ENCODE assay signal across 14 cellular contexts in genomic region chr16:24856871-24857270, GRCh38. TPM values are rescaled to one million over a fixed set of nuclear protein-coding genes. Genes with fewer than 3 reads are reported as not detected.
DNase-seq lines count a peak whose midpoint lies in the region; ATAC-seq and TF ChIP-seq lines count a peak whose summit lies in the region.
"Not testable (repeated sequence)": the region's sequence is repeated elsewhere in the genome, so short reads cannot be mapped to it uniquely, and the experiment has no call there.
"Had no signal": no experiment of that assay in that cellular context is flagged by ENCODE, and none has a peak within 500 bp of the region (broad histone marks: within the 10 kb centered on the region; RNA-seq: fewer than 3 reads in every experiment).

No MANE protein-coding gene starts in this region.

- H3K4me2 ChIP-seq in IMR-90 (ENCODE audit: low read depth, low read length) = not testable (repeated sequence)

- in situ Hi-C loops in IMR-90 (cut with MboI; ENCODE audit: low sequenced_read_pairs) = loop anchor here (5.0 kb wide), 1 partner anchor 50 kb away; no protein-coding TSS in a partner anchor

- not testable (repeated sequence) for TF ChIP-seq RAD21 in IMR-90 (IDR thresholded peaks at IDR 0.05; ENCODE audit: low read length)

- intact Hi-C loops in IMR-90 (cut with micrococcal nuclease) = loop anchor here (5.0 kb wide), 2 partner anchors 45 to 175 kb away; no protein-coding TSS in a partner anchor
- intact Hi-C loops in posterior vena cava (cut with DNase I); sigmoid colon (cut with DNase I): not testable (repeated sequence)

- peak overlapping the region; percentile 10 for H2AFZ ChIP-seq in IMR-90 (replicated peaks; ENCODE audit: low read length, poor library complexity)

- 40% methylated on average over 3 of the region's 8 CpGs; no CpG with 5 or more reads in 1 of the 2 experiments for WGBS in IMR-90 (ENCODE audit: extremely low coverage in 2 of 2, insufficient read length in 1 of 2), 2 experiments
- WGBS in sigmoid colon, 2 donors = 85% methylated on average over 8 of the region's 8 CpGs

- CTCF ChIA-PET in IMR-90 (lab: Yijun Ruan, JAX) = interaction anchor here (0.6 kb wide), 1 partner anchor 53 kb away, joined by 5 read pairs; no protein-coding TSS in a partner anchor

- not testable (repeated sequence) for H3K4ac ChIP-seq in IMR-90 (ENCODE audit: low read depth, low read length)

- not testable (repeated sequence) for H4K5ac ChIP-seq in IMR-90 (ENCODE audit: low read depth, low read length)

- H3K18ac ChIP-seq in IMR-90 (ENCODE audit: low read depth, low read length) = not testable (repeated sequence)

- TF ChIP-seq POLR2A in IMR-90 (IDR thresholded peaks at IDR 0.05; ENCODE audit: low read depth, low read length); sigmoid colon (IDR thresholded peaks at IDR 0.05): not testable (repeated sequence)

- not testable (repeated sequence) for H3K4me1 ChIP-seq in IMR-90 (ENCODE audit: control insufficient read depth, insufficient read depth, low read length)
- H3K4me1 ChIP-seq in sigmoid colon = peaks cover 0 to 32% (median 16%) of the 10 kb centered on the region in 4 donors

- not testable (repeated sequence) for H4K91ac ChIP-seq in IMR-90 (ENCODE audit: insufficient read depth, low read depth, low read length)

- not testable (repeated sequence) for TF ChIP-seq EP300 in sigmoid colon (IDR thresholded peaks at IDR 0.05)

- POLR2A ChIA-PET in IMR-90 (lab: Charles Lee; ENCODE audit: unreplicated experiment) = not testable (repeated sequence)

- not testable (repeated sequence) for H4K8ac ChIP-seq in IMR-90 (ENCODE audit: low read depth in 2 of 2, low read length in 2 of 2)

- TF ChIP-seq CTCF in IMR-90 (conservative IDR thresholded peaks at IDR 0.05; ENCODE audit: low read depth, low read length); sigmoid colon (IDR thresholded peaks at IDR 0.05): not testable (repeated sequence)

- not testable (repeated sequence) for H2BK5ac ChIP-seq in IMR-90 (ENCODE audit: low read depth, low read length, poor library complexity, severe bottlenecking)

- not testable (repeated sequence) for H3K9ac ChIP-seq in IMR-90 (ENCODE audit: low read depth, low read length)

- dilution Hi-C loops in IMR-90 (cut with HindIII; ENCODE audit: low sequenced_read_pairs, unreplicated experiment) = not testable (repeated sequence)

- not testable (repeated sequence) for H3K4me3 ChIP-seq in IMR-90 (ENCODE audit: insufficient read depth, low read depth, low read length); sigmoid colon

- H2BK15ac ChIP-seq in IMR-90 (ENCODE audit: low read depth, low read length) = not testable (repeated sequence)

- not testable (repeated sequence) for ATAC-seq in IMR-90 (ENCODE audit: low read depth)

- H3K27ac ChIP-seq in IMR-90 (ENCODE audit: insufficient read depth, low read length); sigmoid colon: not testable (repeated sequence)
- peak overlapping the region; percentile 1 for H3K27ac ChIP-seq in substantia nigra (ENCODE audit: low read depth, low read length, poor library complexity, severe bottlenecking)

- not testable (repeated sequence) for H4K20me1 ChIP-seq in IMR-90 (ENCODE audit: insufficient read depth, low read length)

- H3K79me1 ChIP-seq in IMR-90 (ENCODE audit: low read depth in 1 of 2, low read length in 2 of 2) = not testable (repeated sequence)

- H3K56ac ChIP-seq in IMR-90 (ENCODE audit: extremely low read depth, insufficient read depth, low read length) = not testable (repeated sequence)

- H2AK9ac ChIP-seq in IMR-90 (replicated peaks; ENCODE audit: low read depth, low read length, poor library complexity) = not testable (repeated sequence)

- H3K27me3 ChIP-seq in IMR-90 (ENCODE audit: control insufficient read depth, insufficient read depth, low read length); sigmoid colon: not testable (repeated sequence)

- BruUV-seq in IMR-90 (replicated peaks; lab: Mats Ljungman, UMichigan) = not testable (repeated sequence)

- not testable (repeated sequence) for H2BK120ac ChIP-seq in IMR-90 (ENCODE audit: low read depth, low read length)

- DNase-seq in IMR-90; substantia nigra (lab: John Stamatoyannopoulos, UW): not testable (repeated sequence)
- DNase-seq in mesenteric fat pad (ENCODE audit: low spot score) = peak; percentile 49
- DNase-seq in posterior vena cava (ENCODE audit: low spot score) = peak; percentile 22
- peak; percentile 41 for DNase-seq in sigmoid colon

- H3K9me1 ChIP-seq in IMR-90 (ENCODE audit: insufficient read depth, low read length) = peaks cover 19% of the 10 kb centered on the region

- not testable (repeated sequence) for H3K14ac ChIP-seq in IMR-90 (replicated peaks; ENCODE audit: low read depth, low read length)

- not testable (repeated sequence) for H2BK20ac ChIP-seq in IMR-90 (ENCODE audit: low read depth, low read length)

- H2AK5ac ChIP-seq in IMR-90 (ENCODE audit: low read depth, low read length) = not testable (repeated sequence)

- not testable (repeated sequence) for H3K23ac ChIP-seq in IMR-90 (ENCODE audit: low read depth, low read length)

- not testable (repeated sequence) for H3K9me3 ChIP-seq in IMR-90 (ENCODE audit: control insufficient read depth, insufficient read depth, low read length); sigmoid colon

- H3K36me3 ChIP-seq in IMR-90 (ENCODE audit: control insufficient read depth, insufficient read depth, low read length); sigmoid colon: not testable (repeated sequence)

RNA-seq across cellular contexts. Expression of gene SLC5A11, which starts 11.1 kb away (rescaled TPM):
- total RNA-seq in IMR-90 (2012; rRNA removed) (under 0.01 TPM in 1 of 2 replicates, not detected in the other), mesenteric fat pad (0.16 TPM), posterior vena cava (not detected), sigmoid colon (under 1 TPM in 1 of 4 donors, not detected in 3; 0.14 TPM)
- polyA plus RNA-seq in IMR-90 (2012; rRNA removed) (not detected in 2 replicates), sigmoid colon (1 to 10 TPM in 1 of 3 donors, under 1 TPM in 1, not detected in 1; 0.19 to 1.2 TPM)
- polyA plus RNA-seq in IMR-90 (2012; cell fraction: cytosol; rRNA removed) = not detected in 2 replicates
- not detected in 2 replicates for polyA plus RNA-seq in IMR-90 (2012; cell fraction: nucleus; rRNA removed; ENCODE audit: low replicate concordance)
- total RNA-seq: A673; Calu3; CD4-positive, CD25-positive, alpha-beta regulatory T cell; Daoy had no signal
- polyA plus RNA-seq: AG04450; BJ; CD14-positive monocyte; CD4-positive, alpha-beta memory T cell; CD4-positive, CD25-positive, alpha-beta regulatory T cell; CD8-positive, alpha-beta memory T cell had no signal
